28 cellular contexts compared by ENCODE assay signal in the genomic region with DNA sequence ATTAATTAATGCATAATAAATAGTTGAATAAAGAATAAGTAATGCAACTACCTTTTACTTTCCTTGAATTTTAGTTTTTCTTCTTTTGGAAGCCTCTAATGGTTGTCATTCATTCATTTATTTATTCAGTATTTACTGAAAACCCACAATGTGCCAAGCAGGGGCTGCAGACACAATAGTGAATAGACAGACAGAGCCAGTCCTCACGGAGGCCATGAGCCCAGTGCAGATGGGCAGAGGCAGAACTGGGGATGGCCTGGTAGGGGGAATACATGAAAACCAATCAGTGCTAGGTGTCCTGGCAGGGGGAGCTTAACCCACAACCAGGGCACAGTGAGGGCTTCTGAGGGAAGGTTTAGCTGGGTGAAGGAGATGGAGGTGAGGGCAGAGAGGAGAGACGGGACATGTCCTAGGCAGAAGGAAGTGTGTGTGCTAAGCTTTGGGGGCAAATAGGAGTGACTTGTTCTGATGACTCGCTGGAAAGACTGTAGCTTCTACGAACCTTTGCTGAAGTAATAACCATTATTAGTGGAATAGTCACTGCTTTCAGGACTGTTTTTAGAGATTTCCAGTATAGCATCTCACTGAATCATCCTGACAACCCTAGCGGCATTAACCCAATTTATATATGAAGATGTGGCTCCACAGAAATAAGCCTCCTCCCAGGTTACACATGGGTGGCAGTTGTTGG. TPM values are rescaled to one million over a fixed set of nuclear protein-coding genes. Genes with fewer than 3 reads are reported as not detected.
A peak's percentile ranks its signal among the peaks of the same experiment; 100 is the strongest.
DNase-seq lines count a peak whose midpoint lies in the region; ATAC-seq, FAIRE-seq and TF ChIP-seq lines count a peak whose summit lies in the region.
"Had no signal": no experiment of that assay in that cellular context is flagged by ENCODE, and none has a peak within 500 bp of the region (broad histone marks: within the 10 kb centered on the region; RNA-seq: fewer than 3 reads in every experiment).

No MANE protein-coding gene starts in this region.

- H3K27me3 Mint-ChIP-seq in neural progenitor cell (ENCODE audit: insufficient read depth, low read depth) = peaks cover 8% of the 10 kb centered on the region
- no peaks in the 10 kb centered on the region for H3K27me3 Mint-ChIP-seq in activated T-cell treated with anti-CD3 and anti-CD28 coated beads, Interleukin-2, amount 50 U/mL, for 24 hours
- H3K27me3 Mint-ChIP-seq: activated naive CD8-positive, alpha-beta T cell treated with anti-CD3 and anti-CD28 coated beads, Interleukin-2, amount 50 U/mL, for 24 hours; dendritic cell treated with granulocyte-macrophage colony-stimulating factor and Interleukin-4, amounts not matched to agents 40 ng/mL and 50 ng/mL, for 4 days had no signal

- TF ChIP-seq CTCF in RWPE2 (IDR thresholded peaks at IDR 0.05; ENCODE audit: poor library complexity, severe bottlenecking) (no peak), foreskin fibroblast (IDR thresholded peaks at IDR 0.05; ENCODE audit: low read depth, low read length) (no peak), neural progenitor cell (IDR thresholded peaks at IDR 0.05) (no peak)

- DNase-seq in ELR (ENCODE audit: low read depth) (peak; percentile 39), RWPE2 (ENCODE audit: low spot score) (no peak), foreskin fibroblast (peak; percentile 25 to 45), neural progenitor cell (ENCODE audit: low spot score) (no peak), urothelium cell line (ENCODE audit: low spot score) (no peak)
- DNase-seq in activated T-cell treated with anti-CD3 and anti-CD28 coated beads, Interleukin-2, amount 50 U/mL, for 24 hours = no peak
- DNase-seq: activated B cell treated with CpG ODN at 0.5 μM for 24 hours; activated CD4-positive, alpha-beta T cell treated with anti-CD3 and anti-CD28 coated beads, Interleukin-2, amount 50 U/mL, for 1 hour; activated naive CD8-positive, alpha-beta T cell treated with anti-CD3 and anti-CD28 coated beads, Interleukin-2, amount 50 U/mL, for 24 hours; activated T-cell treated with anti-CD3 and anti-CD28 coated beads, Interleukin-2, amount 50 U/mL, for 48 hours; CD8-positive, alpha-beta memory T cell; DMS 273 treated with DMSO at 0.1 percent for 48 hours; endodermal cell; left ventricle myocardium superior; naive B cell; NCI-H1092 treated with DMSO at 0.1 percent for 48 hours; NCI-H187; NCI-H2171 had no signal

- no peak overlapping the region for H3K9ac ChIP-seq in neural progenitor cell

- H3K9me3 Mint-ChIP-seq in neural progenitor cell = no peaks in the 10 kb centered on the region
- H3K9me3 Mint-ChIP-seq in activated T-cell treated with anti-CD3 and anti-CD28 coated beads, Interleukin-2, amount 50 U/mL, for 24 hours = no peaks in the 10 kb centered on the region
- H3K9me3 Mint-ChIP-seq: activated B cell treated with CpG ODN at 0.5 μM for 24 hours; activated naive CD8-positive, alpha-beta T cell treated with anti-CD3 and anti-CD28 coated beads, Interleukin-2, amount 50 U/mL, for 24 hours; CD8-positive, alpha-beta memory T cell; central memory CD8-positive, alpha-beta T cell; dendritic cell treated with granulocyte-macrophage colony-stimulating factor and Interleukin-4, amounts not matched to agents 40 ng/mL and 50 ng/mL, for 4 days; endodermal cell; mesothelial cell of epicardium; stimulated activated effector memory CD8-positive, alpha-beta T cell treated with anti-CD3 and anti-CD28 coated beads, Interleukin-12 subunit alpha, Interleukin-12 subunit beta, amount 100 ng/mL, for 72 hours had no signal

- H2AFZ ChIP-seq in neural progenitor cell (replicated peaks) = no peak overlapping the region

- FAIRE-seq in urothelium cell line (lab: Jason Lieb, UNC) = no peak
- FAIRE-seq: GM12878 had no signal

- peak overlapping the region; percentile 38 for H3K27ac Mint-ChIP-seq in neural progenitor cell
- no peak overlapping the region for H3K27ac Mint-ChIP-seq in activated T-cell treated with anti-CD3 and anti-CD28 coated beads, Interleukin-2, amount 50 U/mL, for 24 hours
- H3K27ac Mint-ChIP-seq: activated B cell treated with CpG ODN at 0.5 μM for 24 hours; activated naive CD8-positive, alpha-beta T cell treated with anti-CD3 and anti-CD28 coated beads, Interleukin-2, amount 50 U/mL, for 24 hours; B cell; CD8-positive, alpha-beta memory T cell; dendritic cell treated with granulocyte-macrophage colony-stimulating factor and Interleukin-4, amounts not matched to agents 40 ng/mL and 50 ng/mL, for 4 days; endodermal cell; mesothelial cell of epicardium; stimulated activated effector memory CD8-positive, alpha-beta T cell treated with anti-CD3 and anti-CD28 coated beads, Interleukin-12 subunit alpha, Interleukin-12 subunit beta, amount 100 ng/mL, for 72 hours had no signal

- peak; percentile 12; the same call in 1 of the 3 replicates for ATAC-seq in RWPE2 (ENCODE audit: low read depth)
- no peak for ATAC-seq in HG02571 (IDR thresholded peaks at IDR 0.05; ENCODE audit: unreplicated experiment)
- ATAC-seq in GM21367 (IDR thresholded peaks at IDR 0.05; ENCODE audit: unreplicated experiment) = no peak
- ATAC-seq: activated naive CD8-positive, alpha-beta T cell treated with anti-CD3 and anti-CD28 coated beads, Interleukin-2, amount 50 U/mL, for 24 hours; GM12878; stimulated activated effector memory CD8-positive, alpha-beta T cell treated with anti-CD3 and anti-CD28 coated beads, Interleukin-12 subunit alpha, Interleukin-12 subunit beta, amount 100 ng/mL, for 72 hours had no signal

- H3K9me3 ChIP-seq in RWPE2 (ENCODE audit: severe bottlenecking) = no peaks in the 10 kb centered on the region
- no peaks in the 10 kb centered on the region for H3K9me3 ChIP-seq in neural progenitor cell (ENCODE audit: low read depth)
- H3K9me3 ChIP-seq: prostate gland, SJSA1 had no signal

- H3K4me2 ChIP-seq in neural progenitor cell = no peak overlapping the region

- no peak overlapping the region for H3K27ac ChIP-seq in RWPE2 (ENCODE audit: poor library complexity, severe bottlenecking)
- H3K27ac ChIP-seq in neural progenitor cell = no peak overlapping the region
- H3K27ac ChIP-seq: prostate gland, SJSA1 had no signal

- no peaks in the 10 kb centered on the region for H3K79me2 ChIP-seq in neural progenitor cell (ENCODE audit: low read depth)

- no peaks in the 10 kb centered on the region for H3K27me3 ChIP-seq in RWPE2 (ENCODE audit: insufficient read depth, poor library complexity, severe bottlenecking)
- H3K27me3 ChIP-seq in neural progenitor cell = no peaks in the 10 kb centered on the region

- no peaks in the 10 kb centered on the region for H3K36me3 ChIP-seq in RWPE2 (ENCODE audit: low read depth)
- no peaks in the 10 kb centered on the region for H3K36me3 ChIP-seq in neural progenitor cell
- H3K36me3 ChIP-seq: prostate gland, SJSA1 had no signal

- no peaks in the 10 kb centered on the region for H4K20me1 ChIP-seq in neural progenitor cell (ENCODE audit: low read depth)

- H3K4me1 ChIP-seq in RWPE2 (ENCODE audit: insufficient read depth, poor library complexity, severe bottlenecking) = peaks cover 20% of the 10 kb centered on the region
- H3K4me1 ChIP-seq in neural progenitor cell = no peaks in the 10 kb centered on the region
- H3K4me1 ChIP-seq: prostate gland, SJSA1 had no signal

- no peak overlapping the region for H3K4me3 Mint-ChIP-seq in neural progenitor cell
- no peak overlapping the region for H3K4me3 Mint-ChIP-seq in activated T-cell treated with anti-CD3 and anti-CD28 coated beads, Interleukin-2, amount 50 U/mL, for 24 hours
- H3K4me3 Mint-ChIP-seq: activated B cell treated with CpG ODN at 0.5 μM for 24 hours; activated naive CD8-positive, alpha-beta T cell treated with anti-CD3 and anti-CD28 coated beads, Interleukin-2, amount 50 U/mL, for 24 hours; B cell; CD8-positive, alpha-beta memory T cell; central memory CD8-positive, alpha-beta T cell; dendritic cell treated with granulocyte-macrophage colony-stimulating factor and Interleukin-4, amounts not matched to agents 40 ng/mL and 50 ng/mL, for 4 days; endodermal cell; mesothelial cell of epicardium; naive B cell; stimulated activated effector memory CD8-positive, alpha-beta T cell treated with anti-CD3 and anti-CD28 coated beads, Interleukin-12 subunit alpha, Interleukin-12 subunit beta, amount 100 ng/mL, for 72 hours had no signal

- H3K36me3 Mint-ChIP-seq in neural progenitor cell = no peaks in the 10 kb centered on the region
- no peaks in the 10 kb centered on the region for H3K36me3 Mint-ChIP-seq in activated T-cell treated with anti-CD3 and anti-CD28 coated beads, Interleukin-2, amount 50 U/mL, for 24 hours (ENCODE audit: low read depth)
- H3K36me3 Mint-ChIP-seq: mesothelial cell of epicardium; naive B cell; stimulated activated effector memory CD8-positive, alpha-beta T cell treated with anti-CD3 and anti-CD28 coated beads, Interleukin-12 subunit alpha, Interleukin-12 subunit beta, amount 100 ng/mL, for 72 hours had no signal

- H3K4me1 Mint-ChIP-seq in neural progenitor cell = peaks cover 5% of the 10 kb centered on the region
- no peaks in the 10 kb centered on the region for H3K4me1 Mint-ChIP-seq in activated T-cell treated with anti-CD3 and anti-CD28 coated beads, Interleukin-2, amount 50 U/mL, for 24 hours (ENCODE audit: low read depth)
- H3K4me1 Mint-ChIP-seq: activated naive CD8-positive, alpha-beta T cell treated with anti-CD3 and anti-CD28 coated beads, Interleukin-2, amount 50 U/mL, for 24 hours; CD8-positive, alpha-beta memory T cell; central memory CD8-positive, alpha-beta T cell; endodermal cell; stimulated activated effector memory CD8-positive, alpha-beta T cell treated with anti-CD3 and anti-CD28 coated beads, Interleukin-12 subunit alpha, Interleukin-12 subunit beta, amount 100 ng/mL, for 72 hours had no signal

- no peaks in the 10 kb centered on the region for H3F3A ChIP-seq in neural progenitor cell (ENCODE audit: low read depth)

- no peak overlapping the region for H3K4me3 ChIP-seq in RWPE2 (ENCODE audit: severe bottlenecking)
- H3K4me3 ChIP-seq in foreskin fibroblast (ENCODE audit: low read depth in 1 of 2, low read length in 2 of 2) = no peak overlapping the region
- H3K4me3 ChIP-seq in neural progenitor cell = no peak overlapping the region
- H3K4me3 ChIP-seq: GM12878, prostate gland, SJSA1 had no signal

RNA-seq across cellular contexts. Expression of gene ERCC5, which starts 55.9 kb away (rescaled TPM):
- 25.9 and 35.1 TPM in 2 replicates for total RNA-seq in neural progenitor cell (ENCODE audit: low replicate concordance)

Comparison
In these comparisons a context has a peak if more than half of its experiments do, and no peak if none do; other contexts are left out.
1. DNase-seq: peak in ELR (single experiment) and foreskin fibroblast (2 of 2); none in RWPE2 (single experiment), neural progenitor cell (single experiment), urothelium cell line (single experiment) and activated T-cell treated with anti-CD3 and anti-CD28 coated beads, Interleukin-2, amount 50 U/mL, for 24 hours (single experiment).